ENCODE assay signal across 23 cellular contexts in the genomic region with DNA sequence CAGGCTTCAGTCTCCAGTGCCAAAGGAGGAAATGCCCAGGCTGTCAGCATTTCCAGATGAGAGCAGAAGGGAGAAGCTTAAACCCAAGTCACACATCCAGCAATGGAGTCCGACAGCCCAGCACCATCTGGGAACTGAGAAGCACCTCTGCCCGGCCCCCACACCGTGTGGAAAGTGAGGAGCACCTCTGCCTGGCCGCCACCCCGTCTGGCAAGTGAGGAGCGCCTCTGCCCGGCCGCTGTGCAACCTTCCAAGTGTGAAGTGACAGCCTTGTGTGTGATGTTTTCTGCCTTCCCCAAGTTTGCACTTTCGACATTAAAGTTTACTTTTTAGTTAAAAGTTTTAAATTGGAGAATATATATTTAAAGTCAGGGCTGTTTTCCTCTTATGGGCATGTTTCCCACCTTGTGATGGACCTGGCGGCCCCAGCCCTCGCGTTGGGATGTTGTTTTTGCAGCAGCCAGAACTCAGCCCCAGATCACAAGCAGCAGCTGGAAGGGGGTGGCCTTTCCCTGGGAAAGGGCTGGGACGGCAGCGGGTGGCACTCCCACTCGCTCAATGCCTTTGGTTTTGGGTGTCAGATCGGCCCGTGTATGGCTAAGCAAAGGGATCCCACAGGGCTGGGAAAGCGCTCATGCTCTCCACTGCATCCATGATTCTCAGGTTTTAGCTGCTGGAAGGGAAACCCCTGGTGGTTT. TPM values are rescaled to one million over a fixed set of nuclear protein-coding genes. Genes with fewer than 3 reads are reported as not detected.
"Had no signal": no experiment of that assay in that cellular context is flagged by ENCODE, and none has a peak within 500 bp of the region (broad histone marks: within the 10 kb centered on the region; RNA-seq: fewer than 3 reads in every experiment).

No MANE protein-coding gene starts in this region.

- DNase-seq: activated naive CD4-positive, alpha-beta T cell treated with anti-CD3 and anti-CD28 coated beads for 36 hours; activated naive CD8-positive, alpha-beta T cell treated with anti-CD3 and anti-CD28 coated beads, Interleukin-2, amount 10 ng/mL, durations not matched to agents 7 days and 5 days; activated T-cell treated with anti-CD3 and anti-CD28 coated beads, Interleukin-2, amount 50 U/mL, for 4 hours; amniotic stem cell; colonic mucosa; esophagus squamous epithelium; gastrocnemius medialis; hypothalamus; left ventricle myocardium superior; mammary epithelial cell; natural killer cell; pancreas; stimulated activated CD4-positive, alpha-beta T cell treated with anti-CD3 and anti-CD28 coated beads, Interleukin-12 subunit alpha, Interleukin-12 subunit beta, amount 100 ng/mL, for 4 hours; stimulated activated CD4-positive, alpha-beta T cell treated with anti-CD3 and anti-CD28 coated beads, Interleukin-4, amount 100 ng/mL, for 4 hours; stimulated activated naive CD8-positive, alpha-beta T cell treated with anti-CD3 and anti-CD28 coated beads, Interleukin-15, Interleukin-2, amounts not matched to agents 100 U/mL and 50 U/mL, for 24 hours; T-helper 9 cell; thyroid gland had no signal

- H3K27me3 ChIP-seq: colonic mucosa, esophagus squamous epithelium, gastrocnemius medialis, neutrophil, pancreas, thyroid gland had no signal

- H3K9me3 Mint-ChIP-seq: activated naive CD4-positive, alpha-beta T cell treated with anti-CD3 and anti-CD28 coated beads for 36 hours; activated naive CD8-positive, alpha-beta T cell treated with anti-CD3 and anti-CD28 coated beads, Interleukin-2, amount 10 ng/mL, durations not matched to agents 7 days and 5 days; activated T-cell treated with anti-CD3 and anti-CD28 coated beads, Interleukin-2, amount 50 U/mL, for 4 hours; mesothelial cell of epicardium; natural killer cell had no signal

- H3K36me3 Mint-ChIP-seq: natural killer cell had no signal

- H3K4me1 ChIP-seq: colonic mucosa, gastrocnemius medialis, pancreas, thyroid gland had no signal

- H3K27ac ChIP-seq: colonic mucosa, esophagus squamous epithelium, gastrocnemius medialis, neutrophil, pancreas, thyroid gland had no signal

- H3K27ac Mint-ChIP-seq: activated naive CD4-positive, alpha-beta T cell treated with anti-CD3 and anti-CD28 coated beads for 36 hours; activated naive CD8-positive, alpha-beta T cell treated with anti-CD3 and anti-CD28 coated beads, Interleukin-2, amount 10 ng/mL, durations not matched to agents 7 days and 5 days; mesothelial cell of epicardium; natural killer cell had no signal

- H3K27me3 Mint-ChIP-seq: activated naive CD8-positive, alpha-beta T cell treated with anti-CD3 and anti-CD28 coated beads, Interleukin-2, amount 10 ng/mL, durations not matched to agents 7 days and 5 days had no signal

- H3K4me3 Mint-ChIP-seq: activated naive CD4-positive, alpha-beta T cell treated with anti-CD3 and anti-CD28 coated beads for 36 hours; activated naive CD8-positive, alpha-beta T cell treated with anti-CD3 and anti-CD28 coated beads, Interleukin-2, amount 10 ng/mL, durations not matched to agents 7 days and 5 days; activated T-cell treated with anti-CD3 and anti-CD28 coated beads, Interleukin-2, amount 50 U/mL, for 4 hours; mesothelial cell of epicardium; natural killer cell had no signal

- H3K4me3 ChIP-seq: colonic mucosa, esophagus squamous epithelium, gastrocnemius medialis, pancreas, thyroid gland had no signal

- H3K4me1 Mint-ChIP-seq: mesothelial cell of epicardium had no signal

- ATAC-seq: activated T-cell treated with anti-CD3 and anti-CD28 coated beads, Interleukin-2, amount 50 U/mL, for 4 hours; gastrocnemius medialis; left ventricle myocardium superior; natural killer cell; pancreas; stimulated activated naive CD8-positive, alpha-beta T cell treated with anti-CD3 and anti-CD28 coated beads, Interleukin-15, Interleukin-2, amounts not matched to agents 100 U/mL and 50 U/mL, for 24 hours had no signal

- FAIRE-seq: bronchial epithelial cell, islet of Langerhans, pancreas had no signal

- H3K9me3 ChIP-seq: colonic mucosa, esophagus squamous epithelium, gastrocnemius medialis, neutrophil, pancreas, thyroid gland had no signal

RNA-seq across cellular contexts. Expression of a gene that starts 17.4 kb away (rescaled TPM):
- total RNA-seq: bronchial epithelial cell, colonic mucosa, esophagus squamous epithelium, gastrocnemius medialis, left ventricle myocardium superior, thyroid gland, urinary bladder had no signal
- polyA plus RNA-seq: mammary epithelial cell, right cardiac atrium had no signal
